Comparison of ENCODE assay signal across 11 cellular contexts in the genomic region with DNA sequence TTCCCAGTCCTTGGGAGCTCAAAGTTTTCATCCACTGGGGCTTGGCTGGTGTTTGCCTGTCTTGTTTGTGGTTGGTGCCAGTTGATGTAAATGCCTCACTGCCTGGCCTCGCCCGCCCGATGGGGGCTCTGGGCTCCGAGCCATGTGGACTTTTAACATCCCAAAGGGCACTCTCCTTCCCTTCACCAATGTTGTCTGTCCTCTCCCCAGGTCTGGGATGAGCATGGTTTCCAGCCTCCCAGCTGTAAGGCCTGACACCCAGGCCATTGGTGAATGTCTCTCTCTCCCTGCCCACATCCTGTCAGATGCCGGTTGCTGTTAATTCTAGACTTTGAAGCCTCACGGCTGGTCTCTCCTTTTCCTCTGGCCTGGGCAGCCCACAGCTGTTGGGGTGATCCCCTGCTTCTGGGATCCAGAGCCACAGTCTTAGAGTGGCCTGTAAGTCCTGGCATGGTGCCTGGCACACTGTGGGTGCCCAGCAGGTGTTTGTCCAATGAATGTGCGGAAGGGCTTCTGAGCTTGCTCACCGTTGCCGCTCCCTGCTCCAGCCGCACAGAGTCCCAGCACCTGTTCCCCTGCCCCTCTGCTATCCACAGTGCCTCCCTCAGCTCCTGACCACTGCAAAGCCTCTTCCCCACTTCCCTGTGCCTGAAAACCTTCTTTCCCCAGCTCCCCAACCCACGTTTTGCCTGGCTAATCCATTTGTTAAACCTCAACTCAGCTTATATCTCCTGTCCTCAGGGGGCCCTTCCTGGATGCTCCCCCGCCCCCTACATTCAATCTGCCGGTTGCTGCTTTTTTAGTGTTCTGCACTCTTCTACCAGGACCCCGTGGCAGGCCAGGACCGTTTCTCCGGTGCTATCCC. TPM values are rescaled to one million over a fixed set of nuclear protein-coding genes. Genes with fewer than 3 reads are reported as not detected.
DNase-seq lines count a peak whose midpoint lies in the region; ATAC-seq and TF ChIP-seq lines count a peak whose summit lies in the region.
"Had no signal": no experiment of that assay in that cellular context is flagged by ENCODE, and none has a peak within 500 bp of the region (broad histone marks: within the 10 kb centered on the region; RNA-seq: fewer than 3 reads in every experiment).

No MANE protein-coding gene starts in this region.

- no peaks in the 10 kb centered on the region for H3K27me3 Mint-ChIP-seq in activated CD4-positive, alpha-beta T cell treated with anti-CD3 and anti-CD28 coated beads for 36 hours

- no peak for ATAC-seq in activated CD4-positive, alpha-beta T cell treated with anti-CD3 and anti-CD28 coated beads for 36 hours
- ATAC-seq: K562 had no signal

- H3K4me3 ChIP-seq in colonic mucosa, result no peak overlapping the region
- H3K4me3 ChIP-seq in skeletal muscle satellite cell (ENCODE audit: low read length), result no peak overlapping the region
- no peak overlapping the region for H3K4me3 ChIP-seq in tibial nerve
- H3K4me3 ChIP-seq: hepatocyte, K562 had no signal

- H3K4me3 Mint-ChIP-seq in activated CD4-positive, alpha-beta T cell treated with anti-CD3 and anti-CD28 coated beads for 36 hours, result peak overlapping the region; percentile 87
- H3K4me3 Mint-ChIP-seq: HFFc6 had no signal

- H3K9ac ChIP-seq in colonic mucosa (ENCODE audit: low read depth in 2 of 2, low read length in 2 of 2) (no peak overlapping the region), skeletal muscle satellite cell (ENCODE audit: low read depth, low read length) (peak overlapping the region; percentile 18)

- no peak for DNase-seq in activated CD4-positive, alpha-beta T cell treated with anti-CD3 and anti-CD28 coated beads for 36 hours
- DNase-seq in activated CD4-positive, alpha-beta T cell treated with anti-CD3 and anti-CD28 coated beads for 1 hour, result no peak
- peak; percentile 80 for DNase-seq in NCI-H69 (lab: John Stamatoyannopoulos, UW)
- DNase-seq in colonic mucosa, result peak; percentile 37
- DNase-seq in activated gamma-delta T cell (lab: John Stamatoyannopoulos, UW), result no peak
- DNase-seq in tibial nerve (ENCODE audit: low spot score in 2 of 2), result no peak
- no peak for DNase-seq in DMS53 treated with DMSO at 0.1 percent for 48 hours (lab: John Stamatoyannopoulos, UW; ENCODE audit: unreplicated experiment)
- DNase-seq: HFFc6 had no signal

- H3K4me1 Mint-ChIP-seq in activated CD4-positive, alpha-beta T cell treated with anti-CD3 and anti-CD28 coated beads for 36 hours, result peaks cover 33% of the 10 kb centered on the region

- no peak for TF ChIP-seq POLR2A in tibial nerve (IDR thresholded peaks at IDR 0.05)

- POLR2A ChIA-PET in activated CD4-positive, alpha-beta T cell treated with anti-CD3 and anti-CD28 coated beads for 36 hours (lab: Charles Lee), result no interaction called here

- 76 to 78% methylated on average over 16 of the region's 16 CpGs for WGBS in tibial nerve, 2 donors

- H3K27ac Mint-ChIP-seq in activated CD4-positive, alpha-beta T cell treated with anti-CD3 and anti-CD28 coated beads for 36 hours, result peak overlapping the region; percentile 98
- H3K27ac Mint-ChIP-seq: HFFc6 had no signal

- H3K36me3 ChIP-seq in colonic mucosa (no peaks in the 10 kb centered on the region), skeletal muscle satellite cell (ENCODE audit: insufficient read depth, low read length) (no peaks in the 10 kb centered on the region), tibial nerve (no peaks in the 10 kb centered on the region)

- H3K9me3 ChIP-seq in colonic mucosa (no peaks in the 10 kb centered on the region), skeletal muscle satellite cell (replicated peaks; ENCODE audit: low read length) (no peaks in the 10 kb centered on the region), tibial nerve (peaks cover 0 to 2% (median 0%) of the 10 kb centered on the region in 4 donors)

- intact Hi-C loops in activated CD4-positive, alpha-beta T cell treated with anti-CD3 and anti-CD28 coated beads for 36 hours (cut with DNase I, micrococcal nuclease), result no loop called here
- intact Hi-C loops in colonic mucosa (cut with DNase I), result no loop called here

- peaks cover under 1% of the 10 kb centered on the region for H3K9me3 Mint-ChIP-seq in activated CD4-positive, alpha-beta T cell treated with anti-CD3 and anti-CD28 coated beads for 36 hours (ENCODE audit: low read depth)

- CTCF ChIA-PET in activated CD4-positive, alpha-beta T cell treated with anti-CD3 and anti-CD28 coated beads for 36 hours (lab: Charles Lee), result interaction anchor here (0.5 to 1.1 kb wide), 3 partner anchors 10 to 939 kb away, joined by 3 to 4 read pairs (median 3); no protein-coding TSS in a partner anchor

- TF ChIP-seq CTCF in colonic mucosa (IDR thresholded peaks at IDR 0.05), result no peak
- no peak for TF ChIP-seq CTCF in tibial nerve (IDR thresholded peaks at IDR 0.05)

- no peaks in the 10 kb centered on the region for H3K4me1 ChIP-seq in colonic mucosa
- peaks cover 22% of the 10 kb centered on the region for H3K4me1 ChIP-seq in skeletal muscle satellite cell (ENCODE audit: control insufficient read depth, insufficient read depth, low read length)
- H3K4me1 ChIP-seq in tibial nerve, result peaks cover 0 to 16% (median 2%) of the 10 kb centered on the region in 4 donors

- H3K36me3 Mint-ChIP-seq in activated CD4-positive, alpha-beta T cell treated with anti-CD3 and anti-CD28 coated beads for 36 hours (ENCODE audit: low read depth), result peaks cover 9% of the 10 kb centered on the region

- H3K27ac ChIP-seq in colonic mucosa (no peak overlapping the region), tibial nerve (no peak overlapping the region)
- H3K27ac ChIP-seq: hepatocyte had no signal

- H3K4me2 ChIP-seq in skeletal muscle satellite cell (ENCODE audit: low read length), result peak overlapping the region; percentile 15
- H3K4me2 ChIP-seq: hepatocyte had no signal

- TF ChIP-seq EP300 in tibial nerve (IDR thresholded peaks at IDR 0.05), result no peak

- H3K27me3 ChIP-seq in colonic mucosa, result no peaks in the 10 kb centered on the region
- no peaks in the 10 kb centered on the region for H3K27me3 ChIP-seq in skeletal muscle satellite cell (ENCODE audit: control insufficient read depth, insufficient read depth, low read length)
- H3K27me3 ChIP-seq in tibial nerve, result no peaks in the 10 kb centered on the region
- H3K27me3 ChIP-seq: hepatocyte had no signal

RNA-seq across cellular contexts. Expression of a gene that starts 3.3 kb away (rescaled TPM):
- total RNA-seq in activated CD4-positive, alpha-beta T cell treated with anti-CD3 and anti-CD28 coated beads for 36 hours, result 10 to 100 TPM; 39.8 to 49.4 TPM
- total RNA-seq in colonic mucosa (10 to 100 TPM; 19.4 to 32.8 TPM), tibial nerve (10 to 100 TPM; 18.2 to 24.6 (median 19.1) TPM)
- total RNA-seq in skeletal muscle satellite cell (2012; rRNA removed), result 33.6 and 34.5 TPM in 2 replicates

RNA-seq across cellular contexts. Expression of a gene that starts 46.1 kb away (rescaled TPM):
- total RNA-seq in activated CD4-positive, alpha-beta T cell treated with anti-CD3 and anti-CD28 coated beads for 36 hours, result 1 to 10 TPM; 7.2 to 8.4 TPM
- total RNA-seq in colonic mucosa, result 10 to 100 TPM in 1 of 2 donors, 1 to 10 TPM in 1; 4.5 to 10.7 TPM
- total RNA-seq in skeletal muscle satellite cell (2012; rRNA removed), result 4.8 and 13.2 TPM in 2 replicates
- 10 to 100 TPM in 3 of 4 donors, 1 to 10 TPM in 1; 7.0 to 17.7 (median 15.2) TPM for total RNA-seq in tibial nerve

RNA-seq across cellular contexts. Expression of a gene that starts 46.4 kb away (rescaled TPM):
- total RNA-seq in activated CD4-positive, alpha-beta T cell treated with anti-CD3 and anti-CD28 coated beads for 36 hours, result 10 to 100 TPM; 33.6 to 35.5 TPM
- total RNA-seq in colonic mucosa (10 to 100 TPM; 41.1 to 52.7 TPM), tibial nerve (10 to 100 TPM; 41.5 to 68.6 (median 48.0) TPM)
- total RNA-seq in skeletal muscle satellite cell (2012; rRNA removed), result 12.4 and 15.5 TPM in 2 replicates

Comparison
In these comparisons a context has a peak if more than half of its experiments do, and no peak if none do; other contexts are left out.
1. DNase-seq: peak in NCI-H69 (single experiment) and colonic mucosa (single experiment); none in activated CD4-positive, alpha-beta T cell treated with anti-CD3 and anti-CD28 coated beads for 36 hours (single experiment), activated CD4-positive, alpha-beta T cell treated with anti-CD3 and anti-CD28 coated beads for 1 hour (single experiment), activated gamma-delta T cell (single experiment), tibial nerve (0 of 2) and DMS53 treated with DMSO at 0.1 percent for 48 hours (single experiment).